In genomic region chr3:16456784-16457415, GRCh38 we compare ENCODE assay signal across 14 cellular contexts. TPM values are rescaled to one million over a fixed set of nuclear protein-coding genes. Genes with fewer than 3 reads are reported as not detected.
A peak's percentile ranks its signal among the peaks of the same experiment; 100 is the strongest.
DNase-seq lines count a peak whose midpoint lies in the region; ATAC-seq, FAIRE-seq and TF ChIP-seq lines count a peak whose summit lies in the region.
"Had no signal": no experiment of that assay in that cellular context is flagged by ENCODE, and none has a peak within 500 bp of the region (broad histone marks: within the 10 kb centered on the region; RNA-seq: fewer than 3 reads in every experiment).

No MANE protein-coding gene starts in this region.

- intact Hi-C loops in right lobe of liver (cut with DNase I) = no loop called here

- no peak for TF ChIP-seq CTCF in AG09309 (IDR thresholded peaks at IDR 0.05; ENCODE audit: control insufficient read depth, insufficient read depth, low read depth, low read length, missing control alignments)
- no peak for TF ChIP-seq CTCF in brain microvascular endothelial cell (IDR thresholded peaks at IDR 0.05; ENCODE audit: low read depth, low read length, missing control alignments)
- no peak for TF ChIP-seq CTCF in lung (IDR thresholded peaks at IDR 0.05; ENCODE audit: control extremely low read depth, extremely low read depth)
- no peak for TF ChIP-seq CTCF in right lobe of liver (IDR thresholded peaks at IDR 0.05)

- ATAC-seq in lung (ENCODE audit: insufficient read depth, low FRiP score) (peak; percentile 81), right lobe of liver (no peak), HG03460 (IDR thresholded peaks at IDR 0.05; ENCODE audit: unreplicated experiment) (no peak)

- H3K36me3 ChIP-seq in brain microvascular endothelial cell (replicated peaks) (no peaks in the 10 kb centered on the region), lung (ENCODE audit: control insufficient read depth in 2 of 2, insufficient read depth in 2 of 2, low read length in 2 of 2) (no peaks in the 10 kb centered on the region), right lobe of liver (no peaks in the 10 kb centered on the region)

- no peak for TF ChIP-seq POLR2A in right lobe of liver (IDR thresholded peaks at IDR 0.05)

- in situ Hi-C loops in brain microvascular endothelial cell (cut with HindIII; ENCODE audit: low pct_ligation_motif_present, low sequenced_read_pairs) = no loop called here

- H3K4me1 ChIP-seq in lung (ENCODE audit: control insufficient read depth in 2 of 2, insufficient read depth in 2 of 2, low read length in 2 of 2) = peaks cover 2 to 8% of the 10 kb centered on the region in 2 donors
- H3K4me1 ChIP-seq in right lobe of liver = no peaks in the 10 kb centered on the region

- H3K27me3 ChIP-seq in brain microvascular endothelial cell (replicated peaks) (no peaks in the 10 kb centered on the region), lung (ENCODE audit: control insufficient read depth, insufficient read depth) (no peaks in the 10 kb centered on the region), right lobe of liver (no peaks in the 10 kb centered on the region)

- peak; percentile 93 for DNase-seq in AG09309 (ENCODE audit: low read depth)
- peak; percentile 32 for DNase-seq in HT1080 (ENCODE audit: low read depth)
- DNase-seq in brain microvascular endothelial cell = peak; percentile 94
- peak; percentile 35 for DNase-seq in lung (ENCODE audit: low spot score)
- no peak for DNase-seq in NCI-H748 (lab: John Stamatoyannopoulos, UW; ENCODE audit: unreplicated experiment)
- no peak for DNase-seq in frontal cortex (ENCODE audit: low spot score in 2 of 2)
- DNase-seq in right lobe of liver = no peak
- DNase-seq: CD4-positive, alpha-beta memory T cell; head of caudate nucleus; NCI-H345; stimulated activated naive CD4-positive, alpha-beta T cell treated with Interleukin-2 at 50 U/mL for 16 hours had no signal

- no peak for FAIRE-seq in frontal cortex (lab: Jason Lieb, UNC)
- FAIRE-seq: GM12892 had no signal

- H3K4me3 ChIP-seq in AG09309 (ENCODE audit: control insufficient read depth, low read depth, low read length) (no peak overlapping the region), brain microvascular endothelial cell (ENCODE audit: low read depth, low read length) (no peak overlapping the region), lung (no peak overlapping the region), right lobe of liver (no peak overlapping the region)
- H3K4me3 ChIP-seq: SK-N-MC had no signal

- WGBS in lung, 2 donors = 62 to 84% methylated on average over 3 of the region's 3 CpGs
- WGBS in right lobe of liver (ENCODE audit: insufficient coverage, low coverage, low lambda C conversion rate, missing lambda C conversion rate) = 91% methylated on average over 3 of the region's 3 CpGs

- no peaks in the 10 kb centered on the region for H3K9me3 ChIP-seq in lung (ENCODE audit: control insufficient read depth in 2 of 2, insufficient read depth in 1 of 2, low read length in 1 of 2)
- H3K9me3 ChIP-seq in right lobe of liver = no peaks in the 10 kb centered on the region

- peak overlapping the region; percentile 68 for H3K27ac ChIP-seq in brain microvascular endothelial cell
- no peak overlapping the region for H3K27ac ChIP-seq in lung (ENCODE audit: low read depth in 1 of 2, low read length in 1 of 2)
- no peak overlapping the region for H3K27ac ChIP-seq in right lobe of liver
- H3K27ac ChIP-seq: SK-N-MC had no signal

RNA-seq across cellular contexts. Expression of gene RFTN1, which starts 56.6 kb away (rescaled TPM):
- 38.4 and 43.8 TPM in 2 replicates for total RNA-seq in HT1080 (2014; rRNA removed; shearing (Covaris generic))
- 49.7 and 53.8 TPM in 2 replicates for polyA plus RNA-seq in HT1080 (2015; cell fraction: cytosol; rRNA removed)
- polyA plus RNA-seq in HT1080 (2015; cell fraction: nucleus; rRNA removed) = 51.3 and 55.0 TPM in 2 replicates
- 10 to 100 TPM; 50.8 to 82.5 TPM for total RNA-seq in lung
- polyA plus RNA-seq in lung = 10 to 100 TPM; 33.8 to 55.9 TPM
- total RNA-seq in frontal cortex = 11.0 TPM
- 10 to 100 TPM; 15.1 to 36.0 (median 19.8) TPM for total RNA-seq in right lobe of liver

Comparison
In these comparisons a context has a peak if more than half of its experiments do, and no peak if none do; other contexts are left out.
1. DNase-seq: peak in AG09309 (single experiment), HT1080 (single experiment), brain microvascular endothelial cell (single experiment) and lung (single experiment); none in NCI-H748 (single experiment), frontal cortex (0 of 2) and right lobe of liver (0 of 3).